ENCODE assay signal across 10 cellular contexts in the genomic region with DNA sequence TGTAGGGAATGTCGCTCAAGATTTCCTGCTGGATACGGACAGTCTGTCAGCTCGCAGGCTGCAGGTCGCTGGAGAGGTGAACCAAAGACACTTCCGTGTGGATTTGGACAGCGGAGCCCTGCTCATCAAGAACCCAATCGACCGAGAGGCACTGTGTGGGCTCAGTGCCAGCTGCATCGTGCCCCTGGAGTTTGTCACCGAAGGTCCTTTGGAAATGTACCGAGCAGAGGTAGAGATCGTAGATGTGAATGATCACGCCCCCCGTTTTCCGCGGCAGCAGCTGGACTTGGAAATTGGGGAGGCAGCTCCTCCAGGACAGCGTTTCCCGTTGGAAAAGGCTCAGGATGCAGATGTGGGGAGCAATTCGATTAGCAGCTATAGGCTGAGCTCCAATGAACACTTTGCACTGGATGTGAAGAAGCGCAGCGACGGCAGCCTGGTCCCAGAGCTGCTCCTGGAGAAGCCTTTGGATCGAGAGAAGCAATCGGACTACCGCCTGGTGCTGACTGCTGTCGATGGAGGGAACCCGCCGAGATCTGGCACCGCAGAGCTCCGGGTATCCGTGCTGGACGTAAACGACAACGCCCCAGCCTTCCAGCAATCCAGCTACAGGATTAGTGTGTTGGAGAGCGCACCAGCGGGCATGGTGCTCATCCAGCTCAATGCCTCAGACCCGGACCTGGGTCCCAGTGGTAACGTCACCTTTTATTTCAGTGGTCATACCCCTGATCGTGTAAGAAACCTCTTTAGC. TPM values are rescaled to one million over a fixed set of nuclear protein-coding genes. Genes with fewer than 3 reads are reported as not detected.
A peak's percentile ranks its signal among the peaks of the same experiment; 100 is the strongest.
DNase-seq lines count a peak whose midpoint lies in the region; ATAC-seq and TF ChIP-seq lines count a peak whose summit lies in the region.
"Had no signal": no experiment of that assay in that cellular context is flagged by ENCODE, and none has a peak within 500 bp of the region (broad histone marks: within the 10 kb centered on the region; RNA-seq: fewer than 3 reads in every experiment).

No MANE protein-coding gene starts in this region.

- H3K4me2 ChIP-seq in hepatocyte: peak overlapping the region; percentile 90

- no peaks in the 10 kb centered on the region for H3K36me3 Mint-ChIP-seq in activated B cell treated with CpG ODN at 0.5 μM for 24 hours (ENCODE audit: low read depth)

- H3K9me3 Mint-ChIP-seq in activated B cell treated with CpG ODN at 0.5 μM for 24 hours: no peaks in the 10 kb centered on the region

- peaks cover 63% of the 10 kb centered on the region for H3K27me3 Mint-ChIP-seq in activated B cell treated with CpG ODN at 0.5 μM for 24 hours

- H3K27ac ChIP-seq in hepatocyte (no peak overlapping the region), gastrocnemius medialis (no peak overlapping the region), testis (no peak overlapping the region)

- H3K9me3 ChIP-seq in hepatocyte (ENCODE audit: low read depth): no peaks in the 10 kb centered on the region
- no peaks in the 10 kb centered on the region for H3K9me3 ChIP-seq in gastrocnemius medialis
- no peaks in the 10 kb centered on the region for H3K9me3 ChIP-seq in testis

- 45% methylated on average over 39 of the region's 39 CpGs for WGBS in hepatocyte (ENCODE audit: low lambda C conversion rate, missing lambda C conversion rate)
- WGBS in testis, 2 donors: 60 to 65% methylated on average over 21 to 39 of the region's 39 CpGs

- POLR2A ChIA-PET in activated B cell treated with CpG ODN at 0.5 μM for 24 hours (lab: Charles Lee): interaction anchor here (0.9 to 1.2 kb wide), 2 partner anchors 10 to 23 kb away, joined by 3 read pairs; no protein-coding TSS in a partner anchor

- in situ Hi-C loops in gastrocnemius medialis (cut with MboI; ENCODE audit: low sequenced_read_pairs in 4 of 4): no loop called here

- H3K9me2 ChIP-seq in hepatocyte (replicated peaks; ENCODE audit: insufficient read depth): no peaks in the 10 kb centered on the region

- H3K27me3 ChIP-seq in hepatocyte: peaks cover 9% of the 10 kb centered on the region
- H3K27me3 ChIP-seq in gastrocnemius medialis: no peaks in the 10 kb centered on the region
- no peaks in the 10 kb centered on the region for H3K27me3 ChIP-seq in testis

- peaks cover 17% of the 10 kb centered on the region for H3K4me1 Mint-ChIP-seq in activated B cell treated with CpG ODN at 0.5 μM for 24 hours

- peak overlapping the region; percentile 61 for H3K4me3 Mint-ChIP-seq in activated B cell treated with CpG ODN at 0.5 μM for 24 hours

- DNase-seq in NCI-H2227 (lab: John Stamatoyannopoulos, UW; ENCODE audit: unreplicated experiment): peak; percentile 12
- DNase-seq in NCI-H2227 treated with DMSO at 0.1 percent for 48 hours (lab: John Stamatoyannopoulos, UW): no peak
- no peak for DNase-seq in activated B cell treated with CpG ODN at 0.5 μM for 24 hours
- no peak for DNase-seq in hepatocyte (ENCODE audit: low spot score)
- DNase-seq in gastrocnemius medialis: no peak
- DNase-seq in testis: no peak
- DNase-seq in Kasumi-1 (lab: John Stamatoyannopoulos, UW): no peak
- DNase-seq: MM.1S had no signal

- H3K27ac Mint-ChIP-seq in activated B cell treated with CpG ODN at 0.5 μM for 24 hours: no peak overlapping the region

- H3K36me3 ChIP-seq in hepatocyte (replicated peaks; ENCODE audit: insufficient read depth, low read depth): no peaks in the 10 kb centered on the region
- H3K36me3 ChIP-seq in gastrocnemius medialis: no peaks in the 10 kb centered on the region
- no peaks in the 10 kb centered on the region for H3K36me3 ChIP-seq in testis (ENCODE audit: low read depth, missing control alignments)

- CTCF ChIA-PET in activated B cell treated with CpG ODN at 0.5 μM for 24 hours (lab: Charles Lee): interaction anchor here (0.5 to 1.0 kb wide), 2 partner anchors 38 to 83 kb away, joined by 3 read pairs; no protein-coding TSS in a partner anchor

- no peak overlapping the region for H2AFZ ChIP-seq in hepatocyte

- H3K79me2 ChIP-seq in hepatocyte: peaks cover 19% of the 10 kb centered on the region

- no peaks in the 10 kb centered on the region for H3K4me1 ChIP-seq in hepatocyte (ENCODE audit: insufficient read depth)
- H3K4me1 ChIP-seq in gastrocnemius medialis: peaks cover 27 to 49% of the 10 kb centered on the region in 2 donors
- peaks cover 5% of the 10 kb centered on the region for H3K4me1 ChIP-seq in testis

- intact Hi-C loops in activated B cell treated with CpG ODN at 0.5 μM for 24 hours (cut with micrococcal nuclease): no loop called here
- intact Hi-C loops in gastrocnemius medialis (cut with DNase I; ENCODE audit: low total_unique reads): no loop called here
- intact Hi-C loops in testis (cut with DNase I; ENCODE audit: low total_unique reads): no loop called here

- no peaks in the 10 kb centered on the region for H4K20me1 ChIP-seq in hepatocyte (ENCODE audit: insufficient read depth, poor library complexity, severe bottlenecking)

- TF ChIP-seq CTCF in activated B cell treated with CpG ODN at 0.5 μM for 24 hours (IDR thresholded peaks at IDR 0.05) (no peak), hepatocyte (IDR thresholded peaks at IDR 0.05; ENCODE audit: poor library complexity) (no peak), gastrocnemius medialis (IDR thresholded peaks at IDR 0.05 in 4 of 5, conservative IDR thresholded peaks at IDR 0.05 in 1 of 5) (no peak), testis (IDR thresholded peaks at IDR 0.05) (no peak)

- ATAC-seq in activated B cell treated with CpG ODN at 0.5 μM for 24 hours (ENCODE audit: low read depth): no peak
- ATAC-seq in gastrocnemius medialis: no peak
- ATAC-seq in GM18868 (IDR thresholded peaks at IDR 0.05; ENCODE audit: unreplicated experiment): no peak

- H3K4me3 ChIP-seq in hepatocyte (peak overlapping the region; percentile 30), gastrocnemius medialis (peak overlapping the region; percentile 40 to 59 (median 46)), testis (no peak overlapping the region)

- TF ChIP-seq POLR2A in gastrocnemius medialis (IDR thresholded peaks at IDR 0.05) (no peak), testis (IDR thresholded peaks at IDR 0.05) (no peak)

RNA-seq across cellular contexts. Expression of gene PCDHGC4, which starts 0.7 kb away (rescaled TPM):
- total RNA-seq in activated B cell treated with CpG ODN at 0.5 μM for 24 hours (0.69 TPM in 2 replicates), hepatocyte (0.44 and 1.5 TPM in 2 replicates), gastrocnemius medialis (10 to 100 TPM in 1 of 4 donors, 1 to 10 TPM in 1, under 1 TPM in 1, not detected in 1; 0.31 to 20.4 (median 1.7) TPM), testis (1 to 10 TPM; 6.1 TPM)
- polyA plus RNA-seq in hepatocyte (0.15 and 0.35 TPM in 2 replicates), testis (ENCODE audit: insufficient read depth, low read depth, low replicate concordance) (0.57 TPM)
- polyA plus RNA-seq: liver had no signal

RNA-seq across cellular contexts. Expression of gene PCDHGC5, which starts 3.4 kb away (rescaled TPM):
- total RNA-seq in activated B cell treated with CpG ODN at 0.5 μM for 24 hours (0.24 and 0.38 TPM in 2 replicates), hepatocyte (0.92 and 1.1 TPM in 2 replicates), gastrocnemius medialis (1 to 10 TPM in 1 of 4 donors, under 1 TPM in 2, not detected in 1; 0.16 to 1.5 (median 0.36) TPM), testis (1 to 10 TPM; 4.9 to 5.4 TPM)
- polyA plus RNA-seq in hepatocyte (0.16 TPM in 1 of 2 replicates, not detected in the other), testis (ENCODE audit: insufficient read depth, low read depth, low replicate concordance) (0.50 TPM)

RNA-seq across cellular contexts. Expression of gene PCDHGC3, which starts 9.7 kb away (rescaled TPM):
- total RNA-seq in activated B cell treated with CpG ODN at 0.5 μM for 24 hours (2.6 and 3.3 TPM in 2 replicates), hepatocyte (16.9 and 18.9 TPM in 2 replicates), gastrocnemius medialis (10 to 100 TPM; 11.8 to 14.5 (median 13.8) TPM), testis (10 to 100 TPM; 14.5 to 29.4 TPM)
- polyA plus RNA-seq in hepatocyte (35.8 and 40.8 TPM in 2 replicates), testis (ENCODE audit: insufficient read depth, low read depth, low replicate concordance) (61.1 TPM)

RNA-seq across cellular contexts. Expression of gene PCDHGA12, which starts 55.2 kb away (rescaled TPM):
- total RNA-seq in activated B cell treated with CpG ODN at 0.5 μM for 24 hours (1.3 and 1.6 TPM in 2 replicates), hepatocyte (0.70 and 0.96 TPM in 2 replicates), gastrocnemius medialis (1 to 10 TPM; 1.1 to 5.4 (median 1.7) TPM), testis (10 to 100 TPM; 10.3 to 11.3 TPM)
- polyA plus RNA-seq in hepatocyte (0.66 and 1.1 TPM in 2 replicates), testis (ENCODE audit: insufficient read depth, low read depth, low replicate concordance) (2.7 TPM)

Comparison
In these comparisons a context has a peak if more than half of its experiments do, and no peak if none do; other contexts are left out.
1. H3K4me3 ChIP-seq: peak in hepatocyte (single experiment) and gastrocnemius medialis (4 of 4); none in testis (0 of 2).